10 cellular contexts compared by ENCODE assay signal in the genomic region with DNA sequence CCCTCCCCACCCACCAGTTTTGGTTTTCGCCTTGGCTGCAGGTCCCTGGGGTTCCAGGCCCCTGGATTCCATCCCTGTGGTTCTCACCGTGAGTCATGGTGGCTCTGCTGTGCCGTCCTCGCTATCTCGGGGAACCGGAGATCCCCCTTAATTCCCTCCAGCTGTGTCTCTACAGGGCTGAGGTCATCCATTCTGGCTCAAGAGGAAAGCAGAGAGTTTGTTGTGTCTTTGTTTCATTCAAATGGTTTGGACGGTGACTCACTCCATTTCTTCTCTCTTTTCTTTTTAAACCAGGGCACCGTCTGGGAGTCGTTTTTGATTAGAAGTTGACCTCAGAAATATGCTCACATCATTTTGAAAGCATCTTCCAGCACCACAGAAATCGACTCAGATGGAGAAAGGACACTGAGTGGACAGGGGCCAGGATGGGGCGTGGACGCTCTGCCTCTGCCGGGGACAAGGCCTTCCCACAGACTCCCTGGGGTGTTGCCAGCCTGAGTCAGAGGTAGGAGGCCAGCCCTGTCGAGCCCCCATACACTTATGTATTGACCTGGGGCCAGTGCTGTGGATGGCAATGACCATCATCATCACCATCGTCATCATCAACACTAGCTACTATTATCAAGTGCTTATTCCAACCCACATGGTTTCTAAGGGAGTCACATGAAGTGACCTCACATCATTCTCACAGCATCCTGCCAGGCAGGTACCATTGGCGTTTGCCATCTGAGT.
DNase-seq lines count a peak whose midpoint lies in the region; ATAC-seq, FAIRE-seq and TF ChIP-seq lines count a peak whose summit lies in the region.
"Had no signal": no experiment of that assay in that cellular context is flagged by ENCODE, and none has a peak within 500 bp of the region (broad histone marks: within the 10 kb centered on the region; RNA-seq: fewer than 3 reads in every experiment).

No MANE protein-coding gene starts in this region.

- peaks cover 4% of the 10 kb centered on the region for H3K36me3 Mint-ChIP-seq in activated T-helper 2 cell treated with anti-CD3 and anti-CD28 coated beads, Interferon-gamma antibody, Interleukin-2, Interleukin-4, amounts not matched to agents 10 μg/mL and 5 μg/mL and 100 μg/mL, durations not matched to agents 14 hours and 24 hours and 36 hours (ENCODE audit: low read depth)

- peaks cover 4% of the 10 kb centered on the region for H3K4me1 Mint-ChIP-seq in activated T-helper 2 cell treated with anti-CD3 and anti-CD28 coated beads, Interferon-gamma antibody, Interleukin-2, Interleukin-4, amounts not matched to agents 10 μg/mL and 5 μg/mL and 100 μg/mL, durations not matched to agents 14 hours and 24 hours and 36 hours (ENCODE audit: low read depth)

- peaks cover 3% of the 10 kb centered on the region for H3K27me3 Mint-ChIP-seq in activated T-helper 2 cell treated with anti-CD3 and anti-CD28 coated beads, Interferon-gamma antibody, Interleukin-2, Interleukin-4, amounts not matched to agents 10 μg/mL and 5 μg/mL and 100 μg/mL, durations not matched to agents 14 hours and 24 hours and 36 hours (ENCODE audit: low read depth)
- H3K27me3 Mint-ChIP-seq: stimulated activated naive CD8-positive, alpha-beta T cell treated with anti-CD3 and anti-CD28 coated beads, Interleukin-15, Interleukin-2, amounts not matched to agents 100 ng/mL and 50 ng/mL, for 24 hours had no signal

- no peak overlapping the region for H3K4me3 ChIP-seq in bronchial epithelial cell (ENCODE audit: low read depth, low read length)
- H3K4me3 ChIP-seq in kidney epithelial cell (ENCODE audit: low read depth, low read length) = no peak overlapping the region
- no peak overlapping the region for H3K4me3 ChIP-seq in transverse colon

- no peak for TF ChIP-seq EP300 in transverse colon (IDR thresholded peaks at IDR 0.05; ENCODE audit: low read depth)

- no peak for ATAC-seq in GM19023 (IDR thresholded peaks at IDR 0.05; ENCODE audit: unreplicated experiment)
- no peak for ATAC-seq in GM21447 (IDR thresholded peaks at IDR 0.05; ENCODE audit: unreplicated experiment)

- in situ Hi-C loops in transverse colon (cut with MboI; ENCODE audit: low pct_ligation_motif_present in 1 of 4, low pct_unique_long_range_greater_than_20kb in 1 of 4, low sequenced_read_pairs in 3 of 4) = no loop called here

- peaks cover 8% of the 10 kb centered on the region for H3K9me3 Mint-ChIP-seq in activated T-helper 2 cell treated with anti-CD3 and anti-CD28 coated beads, Interferon-gamma antibody, Interleukin-2, Interleukin-4, amounts not matched to agents 10 μg/mL and 5 μg/mL and 100 μg/mL, durations not matched to agents 14 hours and 24 hours and 36 hours

- peak; percentile 97 for FAIRE-seq in HTR-8/SVneo (lab: Jason Lieb, UNC)
- FAIRE-seq in bronchial epithelial cell (lab: Jason Lieb, UNC) = peak; percentile 36

- H3K27ac Mint-ChIP-seq in activated T-helper 2 cell treated with anti-CD3 and anti-CD28 coated beads, Interferon-gamma antibody, Interleukin-2, Interleukin-4, amounts not matched to agents 10 μg/mL and 5 μg/mL and 100 μg/mL, durations not matched to agents 14 hours and 24 hours and 36 hours = no peak overlapping the region
- H3K27ac Mint-ChIP-seq: stimulated activated naive CD8-positive, alpha-beta T cell treated with anti-CD3 and anti-CD28 coated beads, Interleukin-15, Interleukin-2, amounts not matched to agents 100 ng/mL and 50 ng/mL, for 24 hours had no signal

- no peak for TF ChIP-seq POLR2A in transverse colon (IDR thresholded peaks at IDR 0.05)

- peak; percentile 99 for DNase-seq in HTR-8/SVneo (ENCODE audit: insufficient read length, low spot score)
- peak; percentile 95 for DNase-seq in bronchial epithelial cell (ENCODE audit: low read depth)
- DNase-seq in kidney epithelial cell (ENCODE audit: low read depth) = peak; percentile 96
- peak; percentile 41 for DNase-seq in transverse colon
- DNase-seq in stimulated activated CD4-positive, alpha-beta T cell treated with anti-CD3 and anti-CD28 coated beads, Interleukin-4, amount 100 ng/mL, for 24 hours = no peak
- no peak for DNase-seq in activated T-helper 2 cell treated with anti-CD3 and anti-CD28 coated beads, Interferon-gamma antibody, Interleukin-2, Interleukin-4, amounts not matched to agents 10 μg/mL and 5 μg/mL and 100 μg/mL, durations not matched to agents 14 hours and 24 hours and 36 hours (ENCODE audit: low spot score)

- intact Hi-C loops in transverse colon (cut with DNase I; ENCODE audit: low total_unique reads) = no loop called here
- intact Hi-C loops in activated T-helper 2 cell treated with anti-CD3 and anti-CD28 coated beads, Interferon-gamma antibody, Interleukin-2, Interleukin-4, amounts not matched to agents 10 μg/mL and 5 μg/mL and 100 μg/mL, durations not matched to agents 14 hours and 24 hours and 36 hours (cut with micrococcal nuclease) = no loop called here

- TF ChIP-seq CTCF in bronchial epithelial cell (IDR thresholded peaks at IDR 0.05; ENCODE audit: insufficient read depth, low read length, severe bottlenecking) (no peak), kidney epithelial cell (IDR thresholded peaks at IDR 0.05; ENCODE audit: insufficient read depth, low read length, poor library complexity, severe bottlenecking) (no peak), transverse colon (IDR thresholded peaks at IDR 0.05) (no peak)

- no peaks in the 10 kb centered on the region for H3K9me3 ChIP-seq in transverse colon

- H3K4me1 ChIP-seq in transverse colon = no peaks in the 10 kb centered on the region

- peak overlapping the region; percentile 56 to 68 (median 64) for H3K27ac ChIP-seq in transverse colon

- 72% methylated on average over 16 of the region's 16 CpGs; no CpG with 5 or more reads in 1 of the 2 donors for WGBS in transverse colon (ENCODE audit: low coverage in 1 of 2), 2 donors

- H3K4me3 Mint-ChIP-seq in activated T-helper 2 cell treated with anti-CD3 and anti-CD28 coated beads, Interferon-gamma antibody, Interleukin-2, Interleukin-4, amounts not matched to agents 10 μg/mL and 5 μg/mL and 100 μg/mL, durations not matched to agents 14 hours and 24 hours and 36 hours (ENCODE audit: low read depth) = no peak overlapping the region
- H3K4me3 Mint-ChIP-seq: neural crest cell; stimulated activated naive CD8-positive, alpha-beta T cell treated with anti-CD3 and anti-CD28 coated beads, Interleukin-15, Interleukin-2, amounts not matched to agents 100 ng/mL and 50 ng/mL, for 24 hours had no signal

- H3K27me3 ChIP-seq in bronchial epithelial cell (ENCODE audit: control insufficient read depth, insufficient read depth, low read length) = no peaks in the 10 kb centered on the region
- no peaks in the 10 kb centered on the region for H3K27me3 ChIP-seq in kidney epithelial cell (ENCODE audit: control insufficient read depth, insufficient read depth, low read length)
- H3K27me3 ChIP-seq in transverse colon = no peaks in the 10 kb centered on the region

- H3K36me3 ChIP-seq in bronchial epithelial cell (ENCODE audit: control insufficient read depth, insufficient read depth, low read length) = no peaks in the 10 kb centered on the region
- no peaks in the 10 kb centered on the region for H3K36me3 ChIP-seq in kidney epithelial cell (ENCODE audit: control insufficient read depth, insufficient read depth, low read length)
- H3K36me3 ChIP-seq in transverse colon = no peaks in the 10 kb centered on the region

Comparison
In these comparisons a context has a peak if more than half of its experiments do, and no peak if none do; other contexts are left out.
1. DNase-seq: peak in HTR-8/SVneo (single experiment), bronchial epithelial cell (single experiment), kidney epithelial cell (single experiment) and transverse colon (single experiment); none in stimulated activated CD4-positive, alpha-beta T cell treated with anti-CD3 and anti-CD28 coated beads, Interleukin-4, amount 100 ng/mL, for 24 hours (single experiment) and activated T-helper 2 cell treated with anti-CD3 and anti-CD28 coated beads, Interferon-gamma antibody, Interleukin-2, Interleukin-4, amounts not matched to agents 10 μg/mL and 5 μg/mL and 100 μg/mL, durations not matched to agents 14 hours and 24 hours and 36 hours (single experiment).